Comparison of ENCODE assay signal across 9 cellular contexts in the genomic region with DNA sequence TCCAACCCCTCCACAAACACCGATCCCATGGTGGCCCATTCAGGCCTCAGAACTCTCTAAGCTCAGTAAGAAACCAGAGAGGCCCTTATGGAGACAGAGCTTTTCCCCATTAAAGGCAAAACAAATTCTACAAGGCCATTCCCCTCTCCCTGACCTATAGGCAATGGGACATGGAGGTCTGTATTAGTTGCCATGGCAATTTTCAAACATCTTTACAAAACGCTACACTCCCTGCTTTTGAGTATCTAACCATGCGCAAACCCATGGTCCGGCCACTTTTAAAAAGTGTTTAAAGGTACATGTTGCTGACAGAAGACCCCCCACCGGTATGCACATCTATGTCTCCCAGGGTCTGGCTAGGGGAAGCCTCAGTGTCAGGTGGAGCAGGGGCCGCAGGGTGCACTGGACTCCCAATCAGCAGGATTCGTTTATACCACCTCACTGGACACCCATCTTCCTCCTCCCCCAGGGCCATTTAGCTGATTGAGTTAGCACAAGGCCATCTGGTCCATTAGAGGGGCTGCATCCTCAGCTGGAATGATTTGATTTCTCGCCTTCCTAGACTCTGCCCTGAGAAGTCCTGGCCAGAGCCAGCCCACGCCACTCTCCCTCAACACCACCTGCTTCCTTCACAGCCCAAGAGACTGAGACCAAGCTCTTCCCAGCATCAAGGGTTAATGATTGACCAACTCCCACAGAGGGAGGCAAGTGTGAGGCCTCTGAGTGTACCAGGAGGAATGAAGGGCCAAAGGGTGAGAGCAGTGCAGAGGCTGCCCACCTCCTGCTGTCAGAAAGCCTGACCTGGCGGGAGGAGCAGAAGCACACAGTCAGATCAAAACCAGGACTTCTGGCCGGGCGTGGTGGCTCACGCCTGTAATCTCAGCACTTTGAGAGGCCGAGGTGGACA. TPM values are rescaled to one million over a fixed set of nuclear protein-coding genes. Genes with fewer than 3 reads are reported as not detected.
DNase-seq lines count a peak whose midpoint lies in the region; ATAC-seq, FAIRE-seq and TF ChIP-seq lines count a peak whose summit lies in the region.
"Had no signal": no experiment of that assay in that cellular context is flagged by ENCODE, and none has a peak within 500 bp of the region (broad histone marks: within the 10 kb centered on the region; RNA-seq: fewer than 3 reads in every experiment).

No MANE protein-coding gene starts in this region.

- peak overlapping the region; percentile 39 for H3K4me3 Mint-ChIP-seq in glutamatergic neuron (ENCODE audit: unreplicated experiment)
- H3K4me3 Mint-ChIP-seq in activated T-helper 2 cell treated with anti-CD3 and anti-CD28 coated beads, Interferon-gamma antibody, Interleukin-2, Interleukin-4, amounts not matched to agents 10 μg/mL and 5 μg/mL and 100 μg/mL, durations not matched to agents 14 hours and 24 hours and 36 hours (ENCODE audit: low read depth), result no peak overlapping the region

- peaks cover 56% of the 10 kb centered on the region for H3K79me2 ChIP-seq in SK-N-SH (ENCODE audit: insufficient read depth)

- H3K27ac ChIP-seq in SK-N-SH (ENCODE audit: low read depth in 2 of 2, low read length in 1 of 2), result peak overlapping the region; percentile 85 to 97
- H3K27ac ChIP-seq in upper lobe of right lung, result no peak overlapping the region

- peaks cover 18% of the 10 kb centered on the region for H3K4me1 Mint-ChIP-seq in glutamatergic neuron (ENCODE audit: low read depth, unreplicated experiment)
- H3K4me1 Mint-ChIP-seq in activated T-helper 2 cell treated with anti-CD3 and anti-CD28 coated beads, Interferon-gamma antibody, Interleukin-2, Interleukin-4, amounts not matched to agents 10 μg/mL and 5 μg/mL and 100 μg/mL, durations not matched to agents 14 hours and 24 hours and 36 hours (ENCODE audit: low read depth), result peaks cover 3% of the 10 kb centered on the region

- FAIRE-seq in H54 (lab: Jason Lieb, UNC), result no peak

- peaks cover 13% of the 10 kb centered on the region for H3K27me3 Mint-ChIP-seq in glutamatergic neuron (ENCODE audit: unreplicated experiment)
- no peaks in the 10 kb centered on the region for H3K27me3 Mint-ChIP-seq in activated T-helper 2 cell treated with anti-CD3 and anti-CD28 coated beads, Interferon-gamma antibody, Interleukin-2, Interleukin-4, amounts not matched to agents 10 μg/mL and 5 μg/mL and 100 μg/mL, durations not matched to agents 14 hours and 24 hours and 36 hours (ENCODE audit: low read depth)

- TF ChIP-seq EP300 in SK-N-SH (IDR thresholded peaks at IDR 0.05; ENCODE audit: borderline replicate concordance in 1 of 2, low read depth in 1 of 2, low read length in 1 of 2), result peak in 1 of 2 experiments; percentile 88; a peak in 2 of 4 replicates

- no peak for TF ChIP-seq POLR2A in H54 (IDR thresholded peaks at IDR 0.05; ENCODE audit: low read depth, low read length)

- peaks cover 21% of the 10 kb centered on the region for H4K20me1 ChIP-seq in SK-N-SH (ENCODE audit: insufficient read depth)

- H3K27me3 ChIP-seq in SK-N-SH (ENCODE audit: insufficient read depth), result no peaks in the 10 kb centered on the region
- no peaks in the 10 kb centered on the region for H3K27me3 ChIP-seq in skeletal muscle satellite cell (ENCODE audit: control insufficient read depth, insufficient read depth, low read length)
- no peaks in the 10 kb centered on the region for H3K27me3 ChIP-seq in upper lobe of right lung
- H3K27me3 ChIP-seq: adrenal gland had no signal

- WGBS in SK-N-SH (ENCODE audit: low lambda C conversion rate), result 57% methylated on average over 11 of the region's 14 CpGs

- no peak for ATAC-seq in upper lobe of right lung
- no peak for ATAC-seq in HG03521 (IDR thresholded peaks at IDR 0.05; ENCODE audit: unreplicated experiment)

- DNase-seq in H54 (ENCODE audit: insufficient read length, low spot score), result peak; percentile 59
- DNase-seq in SK-N-SH, result peak; percentile 84
- no peak for DNase-seq in glutamatergic neuron
- DNase-seq in activated T-helper 2 cell treated with anti-CD3 and anti-CD28 coated beads, Interferon-gamma antibody, Interleukin-2, Interleukin-4, amounts not matched to agents 10 μg/mL and 5 μg/mL and 100 μg/mL, durations not matched to agents 14 hours and 24 hours and 36 hours (ENCODE audit: low spot score), result no peak
- DNase-seq in upper lobe of right lung, result no peak
- no peak for DNase-seq in activated CD4-positive, CD25-positive, alpha-beta regulatory T cell treated with anti-CD3 and anti-CD28 coated beads, Interleukin-2, amount 50 U/mL, for 72 hours

- no peaks in the 10 kb centered on the region for H3K9me2 ChIP-seq in SK-N-SH

- peak overlapping the region; percentile 77 for H3K27ac Mint-ChIP-seq in glutamatergic neuron (ENCODE audit: unreplicated experiment)
- no peak overlapping the region for H3K27ac Mint-ChIP-seq in activated T-helper 2 cell treated with anti-CD3 and anti-CD28 coated beads, Interferon-gamma antibody, Interleukin-2, Interleukin-4, amounts not matched to agents 10 μg/mL and 5 μg/mL and 100 μg/mL, durations not matched to agents 14 hours and 24 hours and 36 hours

- peaks cover 16% of the 10 kb centered on the region for H3K9me3 Mint-ChIP-seq in glutamatergic neuron (ENCODE audit: unreplicated experiment)
- H3K9me3 Mint-ChIP-seq in activated T-helper 2 cell treated with anti-CD3 and anti-CD28 coated beads, Interferon-gamma antibody, Interleukin-2, Interleukin-4, amounts not matched to agents 10 μg/mL and 5 μg/mL and 100 μg/mL, durations not matched to agents 14 hours and 24 hours and 36 hours, result no peaks in the 10 kb centered on the region

- H3K36me3 ChIP-seq in SK-N-SH (replicated peaks in 1 of 2; ENCODE audit: control insufficient read depth in 1 of 2, insufficient read depth in 2 of 2, low read length in 1 of 2) (peaks cover 59 to 68% of the 10 kb centered on the region in 2 experiments), skeletal muscle satellite cell (ENCODE audit: insufficient read depth, low read length) (peaks cover 88% of the 10 kb centered on the region), upper lobe of right lung (peaks cover 96% of the 10 kb centered on the region)

- intact Hi-C loops in activated T-helper 2 cell treated with anti-CD3 and anti-CD28 coated beads, Interferon-gamma antibody, Interleukin-2, Interleukin-4, amounts not matched to agents 10 μg/mL and 5 μg/mL and 100 μg/mL, durations not matched to agents 14 hours and 24 hours and 36 hours (cut with micrococcal nuclease), result no loop called here
- intact Hi-C loops in upper lobe of right lung (cut with DNase I), result no loop called here

- peak overlapping the region; percentile 84; the same call in 1 of the 2 replicates for H3K4me2 ChIP-seq in SK-N-SH
- peak overlapping the region; percentile 36 for H3K4me2 ChIP-seq in skeletal muscle satellite cell (ENCODE audit: low read length)

- POLR2A ChIA-PET in SK-N-SH (lab: Yijun Ruan, JAX), result interaction anchor here (0.6 to 3.3 kb wide), 6 partner anchors 10 to 313 kb away, joined by 4 to 17 read pairs (median 4); a partner anchor contains a TSS

- CTCF ChIA-PET in SK-N-SH (lab: Yijun Ruan, JAX), result interaction anchor here (0.7 to 3.4 kb wide), 8 partner anchors 10 to 1343 kb away, joined by 3 to 21 read pairs (median 4); a partner anchor contains a TSS

- TF ChIP-seq CTCF in SK-N-SH (IDR thresholded peaks at IDR 0.05), result no peak
- TF ChIP-seq CTCF in glutamatergic neuron (IDR thresholded peaks at IDR 0.05; ENCODE audit: partially characterized antibody, unreplicated experiment), result no peak
- TF ChIP-seq CTCF in upper lobe of right lung (IDR thresholded peaks at IDR 0.05), result no peak

- H3K9ac ChIP-seq in SK-N-SH (no peak overlapping the region), skeletal muscle satellite cell (ENCODE audit: low read depth, low read length) (no peak overlapping the region)

- H3K4me1 ChIP-seq in SK-N-SH (ENCODE audit: control insufficient read depth in 1 of 2, insufficient read depth in 2 of 2, low read depth in 1 of 2, low read length in 1 of 2) (peaks cover 38 to 57% of the 10 kb centered on the region in 2 experiments), skeletal muscle satellite cell (ENCODE audit: control insufficient read depth, insufficient read depth, low read length) (peaks cover 42% of the 10 kb centered on the region), upper lobe of right lung (no peaks in the 10 kb centered on the region)

- H3K4me3 ChIP-seq in SK-N-SH (ENCODE audit: low read depth in 2 of 2, low read length in 1 of 2) (no peak overlapping the region), skeletal muscle satellite cell (ENCODE audit: low read length) (no peak overlapping the region), upper lobe of right lung (no peak overlapping the region)
- H3K4me3 ChIP-seq: adrenal gland had no signal

- TF ChIP-seq RAD21 in SK-N-SH (IDR thresholded peaks at IDR 0.05; ENCODE audit: low read length), result no peak

- no peak overlapping the region for H2AFZ ChIP-seq in SK-N-SH (ENCODE audit: low read depth)

- no peaks in the 10 kb centered on the region for H3K36me3 Mint-ChIP-seq in glutamatergic neuron (ENCODE audit: unreplicated experiment)
- peaks cover 84% of the 10 kb centered on the region for H3K36me3 Mint-ChIP-seq in activated T-helper 2 cell treated with anti-CD3 and anti-CD28 coated beads, Interferon-gamma antibody, Interleukin-2, Interleukin-4, amounts not matched to agents 10 μg/mL and 5 μg/mL and 100 μg/mL, durations not matched to agents 14 hours and 24 hours and 36 hours (ENCODE audit: low read depth)

- H3K9me3 ChIP-seq in SK-N-SH, result no peaks in the 10 kb centered on the region
- no peaks in the 10 kb centered on the region for H3K9me3 ChIP-seq in skeletal muscle satellite cell (replicated peaks; ENCODE audit: low read length)
- no peaks in the 10 kb centered on the region for H3K9me3 ChIP-seq in upper lobe of right lung
- H3K9me3 ChIP-seq: adrenal gland had no signal

- peaks cover 50% of the 10 kb centered on the region for H3F3A ChIP-seq in SK-N-SH (replicated peaks; ENCODE audit: insufficient read depth)

RNA-seq across cellular contexts. Expression of a gene that starts 10.9 kb away (rescaled TPM):
- polyA plus RNA-seq in SK-N-SH (2012; rRNA removed), result 161 and 163 TPM in 2 replicates
- polyA plus RNA-seq in SK-N-SH (2012; cell fraction: cytosol; rRNA removed), result 104 and 131 TPM in 2 replicates
- polyA plus RNA-seq in SK-N-SH (2012; cell fraction: nucleus; rRNA removed), result 133 and 176 TPM in 2 replicates
- 625 TPM for total RNA-seq in glutamatergic neuron (ENCODE audit: unreplicated experiment)
- 289 and 299 TPM in 2 replicates for total RNA-seq in skeletal muscle satellite cell (2012; rRNA removed)
- total RNA-seq in activated T-helper 2 cell treated with anti-CD3 and anti-CD28 coated beads, Interferon-gamma antibody, Interleukin-2, Interleukin-4, amounts not matched to agents 10 μg/mL and 5 μg/mL and 100 μg/mL, durations not matched to agents 14 hours and 24 hours and 36 hours, result 223 and 232 TPM in 2 replicates
- total RNA-seq in upper lobe of right lung, result 112 TPM

RNA-seq across cellular contexts. Expression of a gene that starts 22.5 kb away (rescaled TPM):
- 1.1 and 1.6 TPM in 2 replicates for polyA plus RNA-seq in SK-N-SH (2012; rRNA removed)
- polyA plus RNA-seq in SK-N-SH (2012; cell fraction: cytosol; rRNA removed), result 1.2 and 1.3 TPM in 2 replicates
- polyA plus RNA-seq in SK-N-SH (2012; cell fraction: nucleus; rRNA removed), result 5.3 and 5.7 TPM in 2 replicates
- total RNA-seq in glutamatergic neuron (ENCODE audit: unreplicated experiment) (3.4 TPM), upper lobe of right lung (1.0 TPM)
- total RNA-seq in skeletal muscle satellite cell (2012; rRNA removed), result 0.25 and 0.66 TPM in 2 replicates
- 0.50 and 0.85 TPM in 2 replicates for total RNA-seq in activated T-helper 2 cell treated with anti-CD3 and anti-CD28 coated beads, Interferon-gamma antibody, Interleukin-2, Interleukin-4, amounts not matched to agents 10 μg/mL and 5 μg/mL and 100 μg/mL, durations not matched to agents 14 hours and 24 hours and 36 hours

RNA-seq across cellular contexts. Expression of a gene that starts 42.7 kb away (rescaled TPM):
- polyA plus RNA-seq in SK-N-SH (2012; rRNA removed), result 2.6 and 3.0 TPM in 2 replicates
- 2.2 and 2.7 TPM in 2 replicates for polyA plus RNA-seq in SK-N-SH (2012; cell fraction: cytosol; rRNA removed)
- polyA plus RNA-seq in SK-N-SH (2012; cell fraction: nucleus; rRNA removed), result 2.0 and 2.9 TPM in 2 replicates
- 17.4 TPM for total RNA-seq in glutamatergic neuron (ENCODE audit: unreplicated experiment)
- 22.1 and 23.6 TPM in 2 replicates for total RNA-seq in skeletal muscle satellite cell (2012; rRNA removed)
- 44.3 and 46.0 TPM in 2 replicates for total RNA-seq in activated T-helper 2 cell treated with anti-CD3 and anti-CD28 coated beads, Interferon-gamma antibody, Interleukin-2, Interleukin-4, amounts not matched to agents 10 μg/mL and 5 μg/mL and 100 μg/mL, durations not matched to agents 14 hours and 24 hours and 36 hours
- 12.6 TPM for total RNA-seq in upper lobe of right lung

RNA-seq across cellular contexts. Expression of a gene that starts 58.7 kb away (rescaled TPM):
- 44.8 and 54.8 TPM in 2 replicates for polyA plus RNA-seq in SK-N-SH (2012; rRNA removed)
- 24.4 and 36.0 TPM in 2 replicates for polyA plus RNA-seq in SK-N-SH (2012; cell fraction: cytosol; rRNA removed)
- polyA plus RNA-seq in SK-N-SH (2012; cell fraction: nucleus; rRNA removed), result 47.8 and 67.5 TPM in 2 replicates
- total RNA-seq in glutamatergic neuron (ENCODE audit: unreplicated experiment) (51.5 TPM), upper lobe of right lung (51.1 TPM)
- total RNA-seq in skeletal muscle satellite cell (2012; rRNA removed), result 32.8 and 33.2 TPM in 2 replicates
- total RNA-seq in activated T-helper 2 cell treated with anti-CD3 and anti-CD28 coated beads, Interferon-gamma antibody, Interleukin-2, Interleukin-4, amounts not matched to agents 10 μg/mL and 5 μg/mL and 100 μg/mL, durations not matched to agents 14 hours and 24 hours and 36 hours, result 71.8 and 77.3 TPM in 2 replicates

Comparison
In these comparisons a context has a peak if more than half of its experiments do, and no peak if none do; other contexts are left out.
1. DNase-seq: peak in H54 (single experiment) and SK-N-SH (single experiment); none in glutamatergic neuron (single experiment), activated T-helper 2 cell treated with anti-CD3 and anti-CD28 coated beads, Interferon-gamma antibody, Interleukin-2, Interleukin-4, amounts not matched to agents 10 μg/mL and 5 μg/mL and 100 μg/mL, durations not matched to agents 14 hours and 24 hours and 36 hours (single experiment), upper lobe of right lung (single experiment) and activated CD4-positive, CD25-positive, alpha-beta regulatory T cell treated with anti-CD3 and anti-CD28 coated beads, Interleukin-2, amount 50 U/mL, for 72 hours (single experiment).